In genomic region chr12:32139064-32139421, GRCh38 we compare ENCODE assay signal across 8 cellular contexts. TPM values are rescaled to one million over a fixed set of nuclear protein-coding genes. Genes with fewer than 3 reads are reported as not detected.
DNase-seq lines count a peak whose midpoint lies in the region; ATAC-seq lines count a peak whose summit lies in the region.

No MANE protein-coding gene starts in this region.

- no peaks in the 10 kb centered on the region for H3K27me3 ChIP-seq in neuron (ENCODE audit: insufficient read depth, low read length)

- DNase-seq in activated CD8-positive, alpha-beta memory T cell treated with anti-CD3 and anti-CD28 coated beads, Interleukin-2, amount 50 U/mL, for 4 hours: peak; percentile 20
- no peak for DNase-seq in activated CD8-positive, alpha-beta memory T cell treated with anti-CD3 and anti-CD28 coated beads for 24 hours
- DNase-seq in NCI-H1694 treated with DMSO at 0.1 percent for 48 hours (lab: John Stamatoyannopoulos, UW): peak; percentile 66
- peak; percentile 49 for DNase-seq in dermis blood vessel endothelial cell
- no peak for DNase-seq in GDM1 (lab: John Stamatoyannopoulos, UW)
- no peak for DNase-seq in T-helper 9 cell

- peak overlapping the region; percentile 69 for H2AFZ ChIP-seq in neuron (ENCODE audit: low read depth, low read length)

- H3K4me1 ChIP-seq in neuron (ENCODE audit: insufficient read depth, low read length): peaks cover 29% of the 10 kb centered on the region

- H3K36me3 ChIP-seq in neuron (ENCODE audit: insufficient read depth, low read length): no peaks in the 10 kb centered on the region

- peak; percentile 85 for ATAC-seq in HG02588 (IDR thresholded peaks at IDR 0.05; ENCODE audit: unreplicated experiment)

- peak overlapping the region; percentile 48 for H3K4me3 ChIP-seq in neuron (ENCODE audit: low read length)

- no peaks in the 10 kb centered on the region for H3K9me3 ChIP-seq in neuron (ENCODE audit: low read length)

RNA-seq across cellular contexts. Expression of gene BICD1, which starts 32.4 kb away (rescaled TPM):
- total RNA-seq in dermis blood vessel endothelial cell: 14.8 and 15.0 TPM in 2 replicates

Comparison
In these comparisons a context has a peak if more than half of its experiments do, and no peak if none do; other contexts are left out.
1. DNase-seq: peak in activated CD8-positive, alpha-beta memory T cell treated with anti-CD3 and anti-CD28 coated beads, Interleukin-2, amount 50 U/mL, for 4 hours (single experiment), NCI-H1694 treated with DMSO at 0.1 percent for 48 hours (single experiment) and dermis blood vessel endothelial cell (single experiment); none in activated CD8-positive, alpha-beta memory T cell treated with anti-CD3 and anti-CD28 coated beads for 24 hours (single experiment), GDM1 (single experiment) and T-helper 9 cell (single experiment).